ENCODE assay signal across 1 cellular context in the genomic region with DNA sequence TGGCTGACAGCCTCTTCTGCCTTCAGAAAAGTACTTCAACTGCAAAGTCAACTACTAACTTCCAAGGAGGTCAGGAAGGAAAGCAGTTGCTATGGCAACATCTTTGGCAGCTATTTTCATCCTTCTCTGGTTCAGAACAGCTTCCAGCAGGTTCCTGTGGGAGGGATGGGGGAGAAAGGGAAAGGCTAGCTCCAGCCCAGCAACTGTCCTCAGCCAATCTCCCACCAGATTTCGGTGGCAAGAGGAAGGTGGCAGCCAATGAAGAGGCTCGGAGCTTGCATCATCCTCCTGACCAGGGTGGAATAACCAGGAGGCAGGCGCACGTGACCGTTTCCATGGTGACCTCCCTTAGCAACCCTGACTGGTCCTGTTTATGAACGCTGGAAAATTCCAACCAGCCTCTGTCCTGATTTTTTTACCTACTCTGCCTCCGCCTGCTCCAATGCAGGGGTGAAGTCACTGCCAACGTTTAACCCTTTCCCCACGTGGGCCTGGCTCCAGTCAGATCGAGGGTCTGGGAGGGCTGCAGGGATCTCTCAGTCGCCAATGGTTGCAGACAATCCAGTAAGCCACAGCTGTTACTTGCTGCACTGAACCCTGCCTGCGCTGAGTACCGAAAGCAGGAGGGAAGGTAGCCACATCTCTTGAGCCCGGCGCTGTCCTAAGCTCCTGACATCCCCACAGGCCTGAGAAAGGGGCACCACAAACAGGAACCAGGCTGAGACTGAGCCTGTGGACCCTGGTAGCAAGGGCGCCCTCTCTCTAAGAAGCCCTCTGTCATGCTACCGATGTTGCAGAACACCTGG.
A peak's percentile ranks its signal among the peaks of the same experiment; 100 is the strongest.
TF ChIP-seq lines count a peak whose summit lies in the region.

No MANE protein-coding gene starts in this region.

TF ChIP-seq in SK-N-SH, 30 proteins besides CTCF, POLR2A, EP300 and RAD21 (continued from another document):
- TF ChIP-seq FOSL2 (IDR thresholded peaks at IDR 0.05; ENCODE audit: borderline replicate concordance, low read depth) (no peak), CHD2 (IDR thresholded peaks at IDR 0.05; ENCODE audit: low read length, partially characterized antibody) (no peak), MEF2A (IDR thresholded peaks at IDR 0.05; ENCODE audit: borderline replicate concordance, low read depth) (no peak), TAF1 (IDR thresholded peaks at IDR 0.05; ENCODE audit: borderline replicate concordance, low read depth, low read length) (peak; percentile 32; the same call in 1 of the 2 replicates), ELF1 (IDR thresholded peaks at IDR 0.05) (no peak), TEAD4 (IDR thresholded peaks at IDR 0.05; ENCODE audit: borderline replicate concordance, insufficient read depth) (no peak), RXRA (IDR thresholded peaks at IDR 0.05; ENCODE audit: borderline replicate concordance, low read depth) (no peak; the same call in 1 of the 2 replicates), JUND (IDR thresholded peaks at IDR 0.05) (no peak; the same call in 1 of the 2 replicates), YY1 (IDR thresholded peaks at IDR 0.05; ENCODE audit: low read depth) (peak; percentile 79; the same call in 1 of the 2 replicates)
- TF ChIP-seq, protein P1, sequence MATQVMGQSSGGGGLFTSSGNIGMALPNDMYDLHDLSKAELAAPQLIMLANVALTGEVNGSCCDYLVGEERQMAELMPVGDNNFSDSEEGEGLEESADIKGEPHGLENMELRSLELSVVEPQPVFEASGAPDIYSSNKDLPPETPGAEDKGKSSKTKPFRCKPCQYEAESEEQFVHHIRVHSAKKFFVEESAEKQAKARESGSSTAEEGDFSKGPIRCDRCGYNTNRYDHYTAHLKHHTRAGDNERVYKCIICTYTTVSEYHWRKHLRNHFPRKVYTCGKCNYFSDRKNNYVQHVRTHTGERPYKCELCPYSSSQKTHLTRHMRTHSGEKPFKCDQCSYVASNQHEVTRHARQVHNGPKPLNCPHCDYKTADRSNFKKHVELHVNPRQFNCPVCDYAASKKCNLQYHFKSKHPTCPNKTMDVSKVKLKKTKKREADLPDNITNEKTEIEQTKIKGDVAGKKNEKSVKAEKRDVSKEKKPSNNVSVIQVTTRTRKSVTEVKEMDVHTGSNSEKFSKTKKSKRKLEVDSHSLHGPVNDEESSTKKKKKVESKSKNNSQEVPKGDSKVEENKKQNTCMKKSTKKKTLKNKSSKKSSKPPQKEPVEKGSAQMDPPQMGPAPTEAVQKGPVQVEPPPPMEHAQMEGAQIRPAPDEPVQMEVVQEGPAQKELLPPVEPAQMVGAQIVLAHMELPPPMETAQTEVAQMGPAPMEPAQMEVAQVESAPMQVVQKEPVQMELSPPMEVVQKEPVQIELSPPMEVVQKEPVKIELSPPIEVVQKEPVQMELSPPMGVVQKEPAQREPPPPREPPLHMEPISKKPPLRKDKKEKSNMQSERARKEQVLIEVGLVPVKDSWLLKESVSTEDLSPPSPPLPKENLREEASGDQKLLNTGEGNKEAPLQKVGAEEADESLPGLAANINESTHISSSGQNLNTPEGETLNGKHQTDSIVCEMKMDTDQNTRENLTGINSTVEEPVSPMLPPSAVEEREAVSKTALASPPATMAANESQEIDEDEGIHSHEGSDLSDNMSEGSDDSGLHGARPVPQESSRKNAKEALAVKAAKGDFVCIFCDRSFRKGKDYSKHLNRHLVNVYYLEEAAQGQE (IDR thresholded peaks at IDR 0.05; ENCODE audit: low read depth, low read length) = no peak
- TF ChIP-seq, protein P2, sequence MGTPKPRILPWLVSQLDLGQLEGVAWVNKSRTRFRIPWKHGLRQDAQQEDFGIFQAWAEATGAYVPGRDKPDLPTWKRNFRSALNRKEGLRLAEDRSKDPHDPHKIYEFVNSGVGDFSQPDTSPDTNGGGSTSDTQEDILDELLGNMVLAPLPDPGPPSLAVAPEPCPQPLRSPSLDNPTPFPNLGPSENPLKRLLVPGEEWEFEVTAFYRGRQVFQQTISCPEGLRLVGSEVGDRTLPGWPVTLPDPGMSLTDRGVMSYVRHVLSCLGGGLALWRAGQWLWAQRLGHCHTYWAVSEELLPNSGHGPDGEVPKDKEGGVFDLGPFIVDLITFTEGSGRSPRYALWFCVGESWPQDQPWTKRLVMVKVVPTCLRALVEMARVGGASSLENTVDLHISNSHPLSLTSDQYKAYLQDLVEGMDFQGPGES (IDR thresholded peaks at IDR 0.05; ENCODE audit: low read depth, low read length) = 0 out of 2 replicates have a peak, but pooled peaks have one; percentile 49
- TF ChIP-seq, protein P3, sequence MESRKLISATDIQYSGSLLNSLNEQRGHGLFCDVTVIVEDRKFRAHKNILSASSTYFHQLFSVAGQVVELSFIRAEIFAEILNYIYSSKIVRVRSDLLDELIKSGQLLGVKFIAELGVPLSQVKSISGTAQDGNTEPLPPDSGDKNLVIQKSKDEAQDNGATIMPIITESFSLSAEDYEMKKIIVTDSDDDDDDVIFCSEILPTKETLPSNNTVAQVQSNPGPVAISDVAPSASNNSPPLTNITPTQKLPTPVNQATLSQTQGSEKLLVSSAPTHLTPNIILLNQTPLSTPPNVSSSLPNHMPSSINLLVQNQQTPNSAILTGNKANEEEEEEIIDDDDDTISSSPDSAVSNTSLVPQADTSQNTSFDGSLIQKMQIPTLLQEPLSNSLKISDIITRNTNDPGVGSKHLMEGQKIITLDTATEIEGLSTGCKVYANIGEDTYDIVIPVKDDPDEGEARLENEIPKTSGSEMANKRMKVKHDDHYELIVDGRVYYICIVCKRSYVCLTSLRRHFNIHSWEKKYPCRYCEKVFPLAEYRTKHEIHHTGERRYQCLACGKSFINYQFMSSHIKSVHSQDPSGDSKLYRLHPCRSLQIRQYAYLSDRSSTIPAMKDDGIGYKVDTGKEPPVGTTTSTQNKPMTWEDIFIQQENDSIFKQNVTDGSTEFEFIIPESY (IDR thresholded peaks at IDR 0.05; ENCODE audit: borderline replicate concordance, low read depth) = no peak
